19 cellular contexts compared by ENCODE assay signal in genomic region chrX:50071507-50071906, GRCh38.
"Had no signal": no experiment of that assay in that cellular context is flagged by ENCODE, and none has a peak within 500 bp of the region (broad histone marks: within the 10 kb centered on the region; RNA-seq: fewer than 3 reads in every experiment).

No MANE protein-coding gene starts in this region.

- H3K4me3 ChIP-seq: esophagus squamous epithelium, left ventricle myocardium inferior, lower lobe of right lung, neural progenitor cell, ovary, stomach, thoracic aorta, transverse colon had no signal

- H3K4me1 ChIP-seq: esophagus squamous epithelium, left ventricle myocardium inferior, lower lobe of right lung, transverse colon had no signal

- H3K36me3 ChIP-seq: esophagus squamous epithelium, left ventricle myocardium inferior, lower lobe of right lung, neural progenitor cell, ovary, stomach, thoracic aorta, transverse colon had no signal

- H3K27me3 ChIP-seq: esophagus squamous epithelium, neural progenitor cell, ovary, transverse colon had no signal

- H3K9ac ChIP-seq: neural progenitor cell had no signal

- H3K4me2 ChIP-seq: neural progenitor cell had no signal

- H3K27ac ChIP-seq: esophagus squamous epithelium, left ventricle myocardium inferior, lower lobe of right lung, neural progenitor cell, ovary, stomach, thoracic aorta, transverse colon had no signal

- H2AFZ ChIP-seq: neural progenitor cell had no signal

- DNase-seq: dermis blood vessel endothelial cell; esophagus squamous epithelium; foreskin fibroblast; kidney; left cardiac atrium; left ventricle myocardium inferior; lower lobe of right lung; natural killer cell; nucleus accumbens; ovary; right cardiac atrium; small intestine; stimulated activated CD4-positive, alpha-beta T cell treated with anti-CD3 and anti-CD28 coated beads, Interleukin-12 subunit alpha, Interleukin-12 subunit beta, amount 100 ng/mL, for 4 hours; stimulated activated naive CD4-positive, alpha-beta T cell; stomach; substantia nigra; transverse colon had no signal

- FAIRE-seq: kidney, small intestine had no signal

- H3K9me3 ChIP-seq: esophagus squamous epithelium, left ventricle myocardium inferior, lower lobe of right lung, ovary, stomach, thoracic aorta, transverse colon had no signal

- ATAC-seq: left cardiac atrium, lower lobe of right lung, natural killer cell, right cardiac atrium had no signal
